In genomic region chr11:11069741-11070550, GRCh38 we compare ENCODE assay signal across 13 cellular contexts.
DNase-seq lines count a peak whose midpoint lies in the region; ATAC-seq and TF ChIP-seq lines count a peak whose summit lies in the region.
"Had no signal": no experiment of that assay in that cellular context is flagged by ENCODE, and none has a peak within 500 bp of the region (broad histone marks: within the 10 kb centered on the region; RNA-seq: fewer than 3 reads in every experiment).

No MANE protein-coding gene starts in this region.

- H3K9me3 Mint-ChIP-seq in neural progenitor cell: no peaks in the 10 kb centered on the region
- no peaks in the 10 kb centered on the region for H3K9me3 Mint-ChIP-seq in natural killer cell treated with Interleukin-12 subunit alpha and Interleukin-12 subunit beta and Interleukin-15 and Interleukin-18, amount 100 ng/mL, for 72 hours

- H3K4me3 ChIP-seq in BLaER1: no peak overlapping the region
- no peak overlapping the region for H3K4me3 ChIP-seq in neural progenitor cell
- H3K4me3 ChIP-seq: GM23248, SJCRH30 had no signal

- H3K4me2 ChIP-seq in BLaER1 (peak overlapping the region; percentile 61), neural progenitor cell (peak overlapping the region; percentile 31)

- DNase-seq in NCI-H446 treated with DMSO at 0.1 percent for 48 hours (lab: John Stamatoyannopoulos, UW) (peak; percentile 10), foreskin melanocyte (peak; percentile 9), neural progenitor cell (ENCODE audit: low spot score) (peak; percentile 45)
- no peak for DNase-seq in natural killer cell treated with Interleukin-12 subunit alpha and Interleukin-12 subunit beta and Interleukin-15 and Interleukin-18, amount 100 ng/mL, for 72 hours (ENCODE audit: low spot score)
- DNase-seq: CD4-positive, alpha-beta memory T cell; GM23248; NCI-H2081; NCI-H226; SJCRH30 had no signal

- H3K9ac ChIP-seq in BLaER1: no peak overlapping the region
- no peak overlapping the region for H3K9ac ChIP-seq in neural progenitor cell
- H3K9ac ChIP-seq: GM23248 had no signal

- no peaks in the 10 kb centered on the region for H3K36me3 ChIP-seq in BLaER1
- no peaks in the 10 kb centered on the region for H3K36me3 ChIP-seq in neural progenitor cell
- H3K36me3 ChIP-seq: SJCRH30 had no signal

- H3K36me3 Mint-ChIP-seq in neural progenitor cell: no peaks in the 10 kb centered on the region
- no peaks in the 10 kb centered on the region for H3K36me3 Mint-ChIP-seq in natural killer cell treated with Interleukin-12 subunit alpha and Interleukin-12 subunit beta and Interleukin-15 and Interleukin-18, amount 100 ng/mL, for 72 hours
- H3K36me3 Mint-ChIP-seq: CD4-positive, alpha-beta memory T cell had no signal

- H3K27me3 ChIP-seq in BLaER1 (no peaks in the 10 kb centered on the region), neural progenitor cell (no peaks in the 10 kb centered on the region)
- H3K27me3 ChIP-seq: SJCRH30 had no signal

- peak overlapping the region; percentile 92 for H3K27ac Mint-ChIP-seq in neural progenitor cell
- no peak overlapping the region for H3K27ac Mint-ChIP-seq in natural killer cell treated with Interleukin-12 subunit alpha and Interleukin-12 subunit beta and Interleukin-15 and Interleukin-18, amount 100 ng/mL, for 72 hours
- H3K27ac Mint-ChIP-seq: CD4-positive, alpha-beta memory T cell had no signal

- peaks cover 40% of the 10 kb centered on the region for H3K4me1 ChIP-seq in BLaER1
- H3K4me1 ChIP-seq in neural progenitor cell: peaks cover 12% of the 10 kb centered on the region
- H3K4me1 ChIP-seq: SJCRH30 had no signal

- no peak overlapping the region for H2AFZ ChIP-seq in neural progenitor cell (replicated peaks)
- H2AFZ ChIP-seq: GM23248 had no signal

- H4K20me1 ChIP-seq in BLaER1 (no peaks in the 10 kb centered on the region), neural progenitor cell (ENCODE audit: low read depth) (no peaks in the 10 kb centered on the region)

- ATAC-seq in GM19395 (IDR thresholded peaks at IDR 0.05; ENCODE audit: unreplicated experiment) (no peak), HG02759 (IDR thresholded peaks at IDR 0.05; ENCODE audit: unreplicated experiment) (no peak)
- ATAC-seq in natural killer cell treated with Interleukin-12 subunit alpha and Interleukin-12 subunit beta and Interleukin-15 and Interleukin-18, amount 100 ng/mL, for 72 hours: no peak
- ATAC-seq: HCT116 had no signal

- peaks cover 13% of the 10 kb centered on the region for H3K27me3 Mint-ChIP-seq in neural progenitor cell (ENCODE audit: insufficient read depth, low read depth)
- peaks cover 14 to 18% of the 10 kb centered on the region in 2 donors for H3K27me3 Mint-ChIP-seq in natural killer cell treated with Interleukin-12 subunit alpha and Interleukin-12 subunit beta and Interleukin-15 and Interleukin-18, amount 100 ng/mL, for 72 hours
- H3K27me3 Mint-ChIP-seq: CD4-positive, alpha-beta memory T cell had no signal

- H3K9me3 ChIP-seq in BLaER1 (no peaks in the 10 kb centered on the region), neural progenitor cell (ENCODE audit: low read depth) (no peaks in the 10 kb centered on the region)
- H3K9me3 ChIP-seq: SJCRH30 had no signal

- no peaks in the 10 kb centered on the region for H3K79me2 ChIP-seq in neural progenitor cell (ENCODE audit: low read depth)

- peak overlapping the region; percentile 38 for H3K4me3 Mint-ChIP-seq in neural progenitor cell
- no peak overlapping the region for H3K4me3 Mint-ChIP-seq in natural killer cell treated with Interleukin-12 subunit alpha and Interleukin-12 subunit beta and Interleukin-15 and Interleukin-18, amount 100 ng/mL, for 72 hours
- H3K4me3 Mint-ChIP-seq: CD4-positive, alpha-beta memory T cell had no signal

- H3K27ac ChIP-seq in BLaER1 (no peak overlapping the region), neural progenitor cell (no peak overlapping the region)
- H3K27ac ChIP-seq: GM23248, SJCRH30 had no signal

- H3K4me1 Mint-ChIP-seq in neural progenitor cell: peaks cover 46% of the 10 kb centered on the region
- no peaks in the 10 kb centered on the region for H3K4me1 Mint-ChIP-seq in natural killer cell treated with Interleukin-12 subunit alpha and Interleukin-12 subunit beta and Interleukin-15 and Interleukin-18, amount 100 ng/mL, for 72 hours (ENCODE audit: low read depth in 2 of 2)
- H3K4me1 Mint-ChIP-seq: CD4-positive, alpha-beta memory T cell had no signal

- H3F3A ChIP-seq in neural progenitor cell (ENCODE audit: low read depth): no peaks in the 10 kb centered on the region

- TF ChIP-seq CTCF in neural progenitor cell (IDR thresholded peaks at IDR 0.05): no peak
